Comparison of ENCODE assay signal across 16 cellular contexts in genomic region chr20:43959920-43960227, GRCh38. TPM values are rescaled to one million over a fixed set of nuclear protein-coding genes. Genes with fewer than 3 reads are reported as not detected.
A peak's percentile ranks its signal among the peaks of the same experiment; 100 is the strongest.
DNase-seq lines count a peak whose midpoint lies in the region; ATAC-seq and TF ChIP-seq lines count a peak whose summit lies in the region.
"Had no signal": no experiment of that assay in that cellular context is flagged by ENCODE, and none has a peak within 500 bp of the region (broad histone marks: within the 10 kb centered on the region; RNA-seq: fewer than 3 reads in every experiment).

No MANE protein-coding gene starts in this region.

- H3K27me3 Mint-ChIP-seq in activated CD8-positive, alpha-beta memory T cell treated with anti-CD3 and anti-CD28 coated beads, Interleukin-2, amount 10 ng/mL, durations not matched to agents 7 days and 5 days, result peaks cover 65% of the 10 kb centered on the region
- H3K27me3 Mint-ChIP-seq in effector memory CD8-positive, alpha-beta T cell, result peaks cover 11 to 19% of the 10 kb centered on the region in 2 donors
- H3K27me3 Mint-ChIP-seq in endodermal cell (ENCODE audit: insufficient read depth) (peaks cover 17% of the 10 kb centered on the region), osteocyte (ENCODE audit: unreplicated experiment) (peaks cover 11% of the 10 kb centered on the region)

- no peak for TF ChIP-seq CTCF in DND-41 (IDR thresholded peaks at IDR 0.05; ENCODE audit: borderline replicate concordance, extremely low read depth, low read length, poor library complexity, severe bottlenecking)
- TF ChIP-seq CTCF in neutrophil (IDR thresholded peaks at IDR 0.05), result no peak
- TF ChIP-seq CTCF in endodermal cell (conservative IDR thresholded peaks at IDR 0.05), result no peak
- no peak for TF ChIP-seq CTCF in osteocyte (IDR thresholded peaks at IDR 0.05)

- H3K79me2 ChIP-seq in DND-41 (ENCODE audit: insufficient read depth, low read length), result no peaks in the 10 kb centered on the region

- no peak overlapping the region for H3K27ac Mint-ChIP-seq in activated CD8-positive, alpha-beta memory T cell treated with anti-CD3 and anti-CD28 coated beads, Interleukin-2, amount 10 ng/mL, durations not matched to agents 7 days and 5 days
- H3K27ac Mint-ChIP-seq in effector memory CD8-positive, alpha-beta T cell, result peak overlapping the region in 1 of 2 donors; percentile 38
- H3K27ac Mint-ChIP-seq in endodermal cell (no peak overlapping the region), osteocyte (ENCODE audit: unreplicated experiment) (no peak overlapping the region)

- H3K4me2 ChIP-seq in DND-41 (ENCODE audit: insufficient read depth, low read length), result no peak overlapping the region

- H3K4me3 ChIP-seq in DND-41 (ENCODE audit: low read depth in 1 of 2, low read length in 2 of 2), result no peak overlapping the region
- H3K4me3 ChIP-seq in neutrophil (ENCODE audit: low read depth in 1 of 2, low read length in 1 of 2), result no peak overlapping the region
- H3K4me3 ChIP-seq in endodermal cell (ENCODE audit: low read length), result no peak overlapping the region

- H3K4me1 ChIP-seq in DND-41 (ENCODE audit: insufficient read depth, low read length) (peaks cover 51% of the 10 kb centered on the region), neutrophil (ENCODE audit: control insufficient read depth in 1 of 2, insufficient read depth in 1 of 2, low read depth in 1 of 2, low read length in 1 of 2) (peaks cover 27 to 54% of the 10 kb centered on the region in 2 experiments), endodermal cell (ENCODE audit: control insufficient read depth, insufficient read depth, low read length) (peaks cover 2% of the 10 kb centered on the region)

- no peak for ATAC-seq in activated CD8-positive, alpha-beta memory T cell treated with anti-CD3 and anti-CD28 coated beads, Interleukin-2, amount 10 ng/mL, durations not matched to agents 7 days and 5 days
- ATAC-seq in DND-41 (ENCODE audit: insufficient read depth, low read depth) (no peak), HG03045 (IDR thresholded peaks at IDR 0.05; ENCODE audit: unreplicated experiment) (no peak)
- ATAC-seq in effector memory CD8-positive, alpha-beta T cell (replicated peaks), result no peak

- H3K9me3 ChIP-seq in DND-41 (ENCODE audit: insufficient read depth, low read length, severe bottlenecking), result no peaks in the 10 kb centered on the region
- no peaks in the 10 kb centered on the region for H3K9me3 ChIP-seq in neutrophil
- no peaks in the 10 kb centered on the region for H3K9me3 ChIP-seq in endodermal cell (ENCODE audit: control insufficient read depth, low read length)

- peaks cover 41% of the 10 kb centered on the region for H3K4me1 Mint-ChIP-seq in activated CD8-positive, alpha-beta memory T cell treated with anti-CD3 and anti-CD28 coated beads, Interleukin-2, amount 10 ng/mL, durations not matched to agents 7 days and 5 days
- H3K4me1 Mint-ChIP-seq in effector memory CD8-positive, alpha-beta T cell (ENCODE audit: low read depth in 2 of 2), result peaks cover 69 to 73% of the 10 kb centered on the region in 2 donors
- H3K4me1 Mint-ChIP-seq in endodermal cell (peaks cover 16% of the 10 kb centered on the region), osteocyte (ENCODE audit: unreplicated experiment) (peaks cover 12% of the 10 kb centered on the region)

- no peak overlapping the region for H2AFZ ChIP-seq in DND-41 (ENCODE audit: low read depth, low read length)

- H3K27me3 ChIP-seq in DND-41 (ENCODE audit: insufficient read depth, low read length, poor library complexity) (peaks cover 8% of the 10 kb centered on the region), neutrophil (peaks cover 42% of the 10 kb centered on the region), endodermal cell (ENCODE audit: control insufficient read depth, insufficient read depth, low read length, poor library complexity, severe bottlenecking) (no peaks in the 10 kb centered on the region)

- peaks cover 19% of the 10 kb centered on the region for H3K36me3 Mint-ChIP-seq in activated CD8-positive, alpha-beta memory T cell treated with anti-CD3 and anti-CD28 coated beads, Interleukin-2, amount 10 ng/mL, durations not matched to agents 7 days and 5 days
- peaks cover 16% of the 10 kb centered on the region for H3K36me3 Mint-ChIP-seq in effector memory CD8-positive, alpha-beta T cell (ENCODE audit: insufficient read depth)
- no peaks in the 10 kb centered on the region for H3K36me3 Mint-ChIP-seq in endodermal cell (ENCODE audit: low read depth)
- no peaks in the 10 kb centered on the region for H3K36me3 Mint-ChIP-seq in osteocyte (ENCODE audit: unreplicated experiment)

- H4K20me1 ChIP-seq in DND-41 (ENCODE audit: insufficient read depth, low read length), result peaks cover 49% of the 10 kb centered on the region

- CTCF ChIA-PET in activated CD8-positive, alpha-beta memory T cell treated with anti-CD3 and anti-CD28 coated beads, Interleukin-2, amount 10 ng/mL, durations not matched to agents 7 days and 5 days (lab: Charles Lee), result interaction anchor here (0.6 to 1.3 kb wide), 5 partner anchors 13 to 230 kb away, joined by 3 to 4 read pairs (median 3); no protein-coding TSS in a partner anchor

- peak; percentile 57 for DNase-seq in activated CD8-positive, alpha-beta memory T cell treated with anti-CD3 and anti-CD28 coated beads for 24 hours
- DNase-seq in activated CD8-positive, alpha-beta memory T cell treated with anti-CD3 and anti-CD28 coated beads, Interleukin-2, amount 10 ng/mL, durations not matched to agents 7 days and 5 days, result no peak
- no peak for DNase-seq in DND-41
- DNase-seq in effector memory CD8-positive, alpha-beta T cell, result no peak
- no peak for DNase-seq in endodermal cell
- DNase-seq in osteocyte (ENCODE audit: extremely low spot score, unreplicated experiment), result no peak
- DNase-seq: activated CD4-positive, alpha-beta T cell treated with anti-CD3 and anti-CD28 coated beads, Interleukin-2, amount 50 U/mL, for 4 hours; erythroblast; NCI-H1048; NCI-H2107; NCI-H524 treated with DMSO at 0.1 percent for 48 hours; SW 1271 had no signal

- 90 to 97% methylated on average over 3 to 4 of the region's 4 CpGs for WGBS in endodermal cell (ENCODE audit: insufficient coverage in 1 of 2, insufficient read length in 1 of 2), 2 experiments

- H3K36me3 ChIP-seq in DND-41 (ENCODE audit: insufficient read depth, low read length) (no peaks in the 10 kb centered on the region), neutrophil (no peaks in the 10 kb centered on the region), endodermal cell (ENCODE audit: control insufficient read depth, insufficient read depth, low read length) (no peaks in the 10 kb centered on the region)

- H3K9ac ChIP-seq in DND-41 (ENCODE audit: low read depth, low read length) (no peak overlapping the region), endodermal cell (ENCODE audit: extremely low read depth, low read length, poor library complexity, severe bottlenecking) (no peak overlapping the region)
- H3K9ac ChIP-seq: KMS-11 had no signal

- H3K27ac ChIP-seq in DND-41 (ENCODE audit: low read length), result peak overlapping the region; percentile 3; the same call in 1 of the 2 replicates
- H3K27ac ChIP-seq in neutrophil, result peak overlapping the region; percentile 80
- H3K27ac ChIP-seq in endodermal cell (ENCODE audit: low read depth, low read length), result no peak overlapping the region
- H3K27ac ChIP-seq: KMS-11 had no signal

- H3K4me3 Mint-ChIP-seq in activated CD8-positive, alpha-beta memory T cell treated with anti-CD3 and anti-CD28 coated beads, Interleukin-2, amount 10 ng/mL, durations not matched to agents 7 days and 5 days, result no peak overlapping the region
- H3K4me3 Mint-ChIP-seq in effector memory CD8-positive, alpha-beta T cell, result peak overlapping the region; percentile 68 to 73
- H3K4me3 Mint-ChIP-seq in endodermal cell, result no peak overlapping the region
- no peak overlapping the region for H3K4me3 Mint-ChIP-seq in osteocyte (ENCODE audit: unreplicated experiment)
- H3K4me3 Mint-ChIP-seq: neural crest cell had no signal

- peaks cover 8% of the 10 kb centered on the region for H3K9me3 Mint-ChIP-seq in activated CD8-positive, alpha-beta memory T cell treated with anti-CD3 and anti-CD28 coated beads, Interleukin-2, amount 10 ng/mL, durations not matched to agents 7 days and 5 days (ENCODE audit: low read depth)
- H3K9me3 Mint-ChIP-seq in effector memory CD8-positive, alpha-beta T cell, result no peaks in the 10 kb centered on the region
- H3K9me3 Mint-ChIP-seq in endodermal cell, result peaks cover 5% of the 10 kb centered on the region
- no peaks in the 10 kb centered on the region for H3K9me3 Mint-ChIP-seq in osteocyte (ENCODE audit: unreplicated experiment)
- H3K9me3 Mint-ChIP-seq: neural crest cell had no signal

RNA-seq across cellular contexts. Expression of gene TOX2, which starts 45.2 kb away (rescaled TPM):
- total RNA-seq in activated CD8-positive, alpha-beta memory T cell treated with anti-CD3 and anti-CD28 coated beads, Interleukin-2, amount 10 ng/mL, durations not matched to agents 7 days and 5 days, result 1 to 10 TPM; 1.8 to 1.9 TPM
- total RNA-seq in endodermal cell (1 to 10 TPM; 2.4 to 3.4 TPM), osteocyte (not detected in 2 replicates)
- 8.9 TPM for polyA plus RNA-seq in endodermal cell (2013, experiment 1 of 2)
- polyA plus RNA-seq in endodermal cell (2013, experiment 2 of 2), result 8.2 TPM

Comparison
In these comparisons a context has a peak if more than half of its experiments do, and no peak if none do; other contexts are left out.
1. H3K4me3 Mint-ChIP-seq: peak in effector memory CD8-positive, alpha-beta T cell (2 of 2); none in activated CD8-positive, alpha-beta memory T cell treated with anti-CD3 and anti-CD28 coated beads, Interleukin-2, amount 10 ng/mL, durations not matched to agents 7 days and 5 days (single experiment), endodermal cell (single experiment) and osteocyte (single experiment).